ENCODE assay signal across 8 cellular contexts in genomic region chr7:44622342-44623151, GRCh38. TPM values are rescaled to one million over a fixed set of nuclear protein-coding genes. Genes with fewer than 3 reads are reported as not detected.
DNase-seq lines count a peak whose midpoint lies in the region; ATAC-seq and TF ChIP-seq lines count a peak whose summit lies in the region.

No MANE protein-coding gene starts in this region.

- peaks cover 5% of the 10 kb centered on the region for H3K36me3 Mint-ChIP-seq in T-helper 17 cell (ENCODE audit: low read depth)
- H3K36me3 Mint-ChIP-seq in neural progenitor cell, result peaks cover 7% of the 10 kb centered on the region

- H3K36me3 ChIP-seq in stomach (peaks cover 0 to 41% (median 30%) of the 10 kb centered on the region in 4 donors), neural progenitor cell (no peaks in the 10 kb centered on the region), breast epithelium (no peaks in the 10 kb centered on the region)

- peaks cover 73% of the 10 kb centered on the region for H3K4me1 Mint-ChIP-seq in T-helper 17 cell
- H3K4me1 Mint-ChIP-seq in neural progenitor cell, result peaks cover 5% of the 10 kb centered on the region

- H3K9me3 ChIP-seq in T-helper 17 cell (ENCODE audit: control insufficient read depth, low read length, poor library complexity, severe bottlenecking), result no peaks in the 10 kb centered on the region
- no peaks in the 10 kb centered on the region for H3K9me3 ChIP-seq in stomach
- H3K9me3 ChIP-seq in neural progenitor cell (ENCODE audit: low read depth), result no peaks in the 10 kb centered on the region
- no peaks in the 10 kb centered on the region for H3K9me3 ChIP-seq in breast epithelium

- intact Hi-C loops in left ventricle myocardium superior (cut with micrococcal nuclease) (no loop called here), stomach (cut with DNase I; ENCODE audit: low total_unique reads) (no loop called here), breast epithelium (cut with DNase I; ENCODE audit: low total_unique reads) (no loop called here)

- ATAC-seq in GM18499 (IDR thresholded peaks at IDR 0.05; ENCODE audit: insufficient read depth, unreplicated experiment), result peak; percentile 59
- peak; percentile 80 for ATAC-seq in HG02610 (IDR thresholded peaks at IDR 0.05; ENCODE audit: unreplicated experiment)
- peak; percentile 42 for ATAC-seq in T-helper 17 cell
- peak; percentile 62 for ATAC-seq in left ventricle myocardium superior
- no peak for ATAC-seq in HG02970 (IDR thresholded peaks at IDR 0.05; ENCODE audit: low FRiP score, unreplicated experiment)

- TF ChIP-seq CTCF in stomach (IDR thresholded peaks at IDR 0.05) (no peak), neural progenitor cell (IDR thresholded peaks at IDR 0.05) (no peak), breast epithelium (IDR thresholded peaks at IDR 0.05) (no peak)

- no peak overlapping the region for H3K4me2 ChIP-seq in neural progenitor cell

- no peak overlapping the region for H2AFZ ChIP-seq in neural progenitor cell (replicated peaks)

- H3K27ac Mint-ChIP-seq in T-helper 17 cell (peak overlapping the region; percentile 98), neural progenitor cell (no peak overlapping the region)

- H3K27ac ChIP-seq in stomach (peak overlapping the region; percentile 34 to 81 (median 64)), neural progenitor cell (no peak overlapping the region), breast epithelium (peak overlapping the region in 1 of 2 donors; percentile 4)

- 43 to 60% (median 49%) methylated on average over 5 of the region's 5 CpGs for WGBS in stomach, 5 donors

- H3K9ac ChIP-seq in neural progenitor cell, result no peak overlapping the region

- DNase-seq in T-helper 17 cell (peak in 1 of 3 donors; percentile 26), left ventricle myocardium superior (no peak), stomach (no peak), neural progenitor cell (ENCODE audit: low spot score) (no peak), breast epithelium (ENCODE audit: low spot score in 2 of 2) (no peak)

- H3F3A ChIP-seq in neural progenitor cell (ENCODE audit: low read depth), result no peaks in the 10 kb centered on the region

- peak overlapping the region; percentile 76 for H3K4me3 Mint-ChIP-seq in T-helper 17 cell
- H3K4me3 Mint-ChIP-seq in neural progenitor cell, result no peak overlapping the region

- H3K4me3 ChIP-seq in stomach (no peak overlapping the region), neural progenitor cell (no peak overlapping the region), breast epithelium (no peak overlapping the region)

- H3K79me2 ChIP-seq in neural progenitor cell (ENCODE audit: low read depth), result peaks cover 84% of the 10 kb centered on the region

- TF ChIP-seq POLR2A in stomach (IDR thresholded peaks at IDR 0.05) (no peak), breast epithelium (IDR thresholded peaks at IDR 0.05) (no peak)

- H4K20me1 ChIP-seq in neural progenitor cell (ENCODE audit: low read depth), result peaks cover 60% of the 10 kb centered on the region

- no peak for TF ChIP-seq EP300 in stomach (IDR thresholded peaks at IDR 0.05)

- H3K9me3 Mint-ChIP-seq in neural progenitor cell, result no peaks in the 10 kb centered on the region

- peaks cover 35 to 94% (median 69%) of the 10 kb centered on the region in 4 donors for H3K4me1 ChIP-seq in stomach
- no peaks in the 10 kb centered on the region for H3K4me1 ChIP-seq in neural progenitor cell
- no peaks in the 10 kb centered on the region for H3K4me1 ChIP-seq in breast epithelium

- H3K27me3 Mint-ChIP-seq in T-helper 17 cell (no peaks in the 10 kb centered on the region), neural progenitor cell (ENCODE audit: insufficient read depth, low read depth) (peaks cover 2% of the 10 kb centered on the region)

- H3K27me3 ChIP-seq in stomach (no peaks in the 10 kb centered on the region), neural progenitor cell (no peaks in the 10 kb centered on the region), breast epithelium (no peaks in the 10 kb centered on the region)

RNA-seq across cellular contexts. Expression of gene OGDH, which starts 16.1 kb away (rescaled TPM):
- 100 to 1,000 TPM; 130 to 134 TPM for total RNA-seq in T-helper 17 cell
- total RNA-seq in left ventricle myocardium superior, result 701 TPM
- 10 to 100 TPM; 21.6 to 92.0 (median 56.5) TPM for total RNA-seq in stomach
- polyA plus RNA-seq in stomach, result 10 to 100 TPM; 19.8 to 31.8 (median 30.8) TPM
- total RNA-seq in neural progenitor cell (ENCODE audit: low replicate concordance), result 25.2 and 54.4 TPM in 2 replicates
- total RNA-seq in breast epithelium, result 10 to 100 TPM; 45.7 to 67.5 (median 46.2) TPM

RNA-seq across cellular contexts. Expression of gene TMED4, which starts 40.5 kb away (rescaled TPM):
- 100 to 1,000 TPM in 1 of 2 donors, 10 to 100 TPM in 1; 99.2 to 112 TPM for total RNA-seq in T-helper 17 cell
- 56.7 TPM for total RNA-seq in left ventricle myocardium superior
- total RNA-seq in stomach, result 100 to 1,000 TPM in 4 of 5 donors, 10 to 100 TPM in 1; 60.7 to 235 (median 111) TPM
- polyA plus RNA-seq in stomach, result 10 to 100 TPM; 13.4 to 36.1 (median 24.5) TPM
- 95.8 and 222 TPM in 2 replicates for total RNA-seq in neural progenitor cell (ENCODE audit: low replicate concordance)
- 100 to 1,000 TPM; 143 to 208 (median 171) TPM for total RNA-seq in breast epithelium

RNA-seq across cellular contexts. Expression of gene DDX56, which starts 48.8 kb away (rescaled TPM):
- total RNA-seq in T-helper 17 cell (100 to 1,000 TPM in 1 of 2 donors, 10 to 100 TPM in 1; 95.7 to 101 TPM), left ventricle myocardium superior (31.6 TPM), stomach (10 to 100 TPM; 35.6 to 95.1 (median 47.4) TPM), neural progenitor cell (ENCODE audit: low replicate concordance) (61.0 and 67.5 TPM in 2 replicates), breast epithelium (10 to 100 TPM; 48.6 to 61.9 (median 61.8) TPM)
- polyA plus RNA-seq in stomach, result 10 to 100 TPM; 40.9 to 98.7 (median 63.7) TPM
